In the genomic region with DNA sequence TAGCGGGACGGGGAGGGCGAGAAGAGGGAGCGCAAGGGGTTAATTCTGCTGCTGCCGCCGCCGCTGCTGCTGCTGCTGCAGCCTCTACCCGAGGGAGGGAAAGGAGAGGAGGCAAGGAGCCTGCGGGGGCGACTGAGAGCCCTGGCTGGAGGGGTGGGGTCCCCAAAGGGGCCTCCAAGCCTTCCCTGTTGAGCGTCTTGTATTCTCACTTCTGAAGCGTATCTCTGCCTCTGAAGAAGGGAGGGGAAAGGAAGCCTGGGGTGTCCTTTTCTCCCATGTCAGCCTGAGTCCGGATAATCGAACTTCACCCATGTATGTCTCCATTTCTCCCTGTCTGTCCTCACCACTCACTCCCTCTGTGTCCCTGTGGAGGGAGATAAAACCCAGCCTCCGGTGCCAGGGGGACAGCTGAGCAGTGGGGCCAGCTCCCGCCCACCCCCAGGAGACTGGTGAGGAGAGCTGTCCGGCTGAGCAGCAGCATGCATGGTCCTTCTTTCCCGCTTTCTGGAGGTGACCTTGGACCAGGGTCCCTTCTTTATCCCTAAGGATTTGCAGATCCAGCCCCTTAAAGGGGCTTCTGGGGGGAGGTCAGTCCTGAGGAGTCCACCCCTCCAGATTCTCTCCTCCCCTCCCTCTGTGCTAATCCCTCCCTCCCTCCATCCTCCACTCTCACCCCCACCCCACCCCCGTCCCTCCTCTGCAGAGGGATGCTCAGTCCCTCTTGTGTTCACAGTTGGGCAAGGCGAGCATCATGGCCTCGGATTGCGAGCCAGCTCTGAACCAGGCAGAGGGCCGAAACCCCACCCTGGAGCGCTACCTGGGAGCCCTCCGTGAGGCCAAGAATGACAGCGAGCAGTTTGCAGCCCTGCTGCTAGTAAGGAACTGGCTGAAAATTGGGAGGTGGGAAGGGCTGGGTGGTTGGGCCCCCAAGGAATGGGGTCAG, we compare ENCODE assay signal across 8 cellular contexts. TPM values are rescaled to one million over a fixed set of nuclear protein-coding genes. Genes with fewer than 3 reads are reported as not detected.
DNase-seq lines count a peak whose midpoint lies in the region; ATAC-seq and TF ChIP-seq lines count a peak whose summit lies in the region.

No MANE protein-coding gene starts in this region.

- intact Hi-C loops in breast epithelium (cut with DNase I; ENCODE audit: low total_unique reads): no loop called here

- no peak for TF ChIP-seq CTCF in NB4 (IDR thresholded peaks at IDR 0.05; ENCODE audit: low read depth, low read length)
- TF ChIP-seq CTCF in breast epithelium (IDR thresholded peaks at IDR 0.05): no peak

- H3K18ac ChIP-seq in mesendoderm (ENCODE audit: low read length): no peak overlapping the region

- no peaks in the 10 kb centered on the region for H3K27me3 ChIP-seq in breast epithelium
- no peaks in the 10 kb centered on the region for H3K27me3 ChIP-seq in mesendoderm (ENCODE audit: insufficient read depth, low read length, poor library complexity)

- H3K9ac ChIP-seq in mesendoderm (ENCODE audit: low read length): peak overlapping the region; percentile 83

- peaks cover 19% of the 10 kb centered on the region for H3K79me1 ChIP-seq in mesendoderm (ENCODE audit: low read length)

- TF ChIP-seq POLR2A in NB4 (IDR thresholded peaks at IDR 0.05; ENCODE audit: extremely low read depth, insufficient read length): no peak
- TF ChIP-seq POLR2A in breast epithelium (IDR thresholded peaks at IDR 0.05): no peak

- H3K4me3 ChIP-seq in NB4 (ENCODE audit: low read depth, low read length) (peak overlapping the region; percentile 82), breast epithelium (peak overlapping the region; percentile 81 to 95 (median 88)), mesendoderm (ENCODE audit: low read length) (peak overlapping the region; percentile 72), urinary bladder (ENCODE audit: low read depth, low read length) (peak overlapping the region; percentile 91)

- H3K79me2 ChIP-seq in mesendoderm (ENCODE audit: control insufficient read depth, insufficient read depth, low read length): peaks cover 15% of the 10 kb centered on the region

- in situ Hi-C loops in G401 (cut with HindIII; ENCODE audit: low sequenced_read_pairs): no loop called here

- H2BK120ac ChIP-seq in mesendoderm (ENCODE audit: low read depth, low read length): no peak overlapping the region

- no peaks in the 10 kb centered on the region for H3K36me3 ChIP-seq in breast epithelium
- H3K36me3 ChIP-seq in mesendoderm (ENCODE audit: control insufficient read depth, insufficient read depth, low read length): peaks cover 3% of the 10 kb centered on the region
- H3K36me3 ChIP-seq in urinary bladder (ENCODE audit: insufficient read depth): no peaks in the 10 kb centered on the region

- no peak overlapping the region for H4K8ac ChIP-seq in mesendoderm (ENCODE audit: low read depth, low read length)

- no peak overlapping the region for H3K4ac ChIP-seq in mesendoderm (ENCODE audit: low read depth, low read length)

- peak overlapping the region; percentile 91 for H3K4me2 ChIP-seq in mesendoderm (ENCODE audit: low read length)

- no peak overlapping the region for H2BK15ac ChIP-seq in mesendoderm (replicated peaks; ENCODE audit: low read depth)

- H2AK5ac ChIP-seq in mesendoderm (ENCODE audit: low read length): no peak overlapping the region

- H3K27ac ChIP-seq in breast epithelium: peak overlapping the region; percentile 95 to 99
- no peak overlapping the region for H3K27ac ChIP-seq in mesendoderm (ENCODE audit: low read depth, low read length)
- H3K27ac ChIP-seq in urinary bladder (ENCODE audit: low read depth): peak overlapping the region; percentile 70

- peak overlapping the region; percentile 94 for H3K56ac ChIP-seq in mesendoderm (ENCODE audit: low read length)

- H3K23ac ChIP-seq in mesendoderm (ENCODE audit: low read length): no peak overlapping the region

- no peak for ATAC-seq in HG02610 (IDR thresholded peaks at IDR 0.05; ENCODE audit: unreplicated experiment)

- WGBS in mesendoderm (ENCODE audit: extremely low coverage, insufficient coverage, low lambda C conversion rate): no CpG with 5 or more reads among the region's 26 CpGs
- WGBS in urinary bladder: 23% methylated on average over 26 of the region's 26 CpGs

- no peak overlapping the region for H2BK5ac ChIP-seq in mesendoderm (ENCODE audit: low read length)

- no peaks in the 10 kb centered on the region for H3K9me3 ChIP-seq in breast epithelium

- no peak overlapping the region for H4K5ac ChIP-seq in mesendoderm (ENCODE audit: low read length)

- peaks cover 0 to 31% of the 10 kb centered on the region in 2 donors for H3K4me1 ChIP-seq in breast epithelium
- H3K4me1 ChIP-seq in mesendoderm (ENCODE audit: control insufficient read depth, low read depth, low read length): peaks cover 12% of the 10 kb centered on the region
- no peaks in the 10 kb centered on the region for H3K4me1 ChIP-seq in urinary bladder (ENCODE audit: insufficient read depth)

- peak; percentile 61 for DNase-seq in G401 (ENCODE audit: low spot score)
- peak; percentile 55 for DNase-seq in NB4 (ENCODE audit: low read depth)
- no peak for DNase-seq in breast epithelium (ENCODE audit: low spot score in 2 of 2)
- peak; percentile 73 for DNase-seq in mesendoderm
- no peak for DNase-seq in medulla oblongata (ENCODE audit: extremely low spot score)
- DNase-seq in NAMALWA (ENCODE audit: low spot score): no peak

RNA-seq across cellular contexts. Expression of a gene that starts 1.0 kb away (rescaled TPM):
- total RNA-seq in G401 (2014; rRNA removed; shearing (Covaris generic)): 19.2 and 28.3 TPM in 2 replicates
- total RNA-seq in breast epithelium (10 to 100 TPM in 2 of 3 donors, 1 to 10 TPM in 1; 9.9 to 22.3 (median 16.2) TPM), urinary bladder (9.1 TPM)
- 27.8 TPM for polyA plus RNA-seq in mesendoderm (2013, experiment 1 of 2)
- 28.0 TPM for polyA plus RNA-seq in mesendoderm (2013, experiment 2 of 2)
- 27.9 TPM for polyA plus RNA-seq in urinary bladder

RNA-seq across cellular contexts. Expression of a gene that starts 1.4 kb away (rescaled TPM):
- total RNA-seq in G401 (2014; rRNA removed; shearing (Covaris generic)): 25.5 and 31.1 TPM in 2 replicates
- total RNA-seq in breast epithelium (100 to 1,000 TPM in 2 of 3 donors, 10 to 100 TPM in 1; 49.0 to 104 (median 103) TPM), urinary bladder (60.0 TPM)
- 15.1 TPM for polyA plus RNA-seq in mesendoderm (2013, experiment 1 of 2)
- polyA plus RNA-seq in mesendoderm (2013, experiment 2 of 2): 16.4 TPM
- polyA plus RNA-seq in urinary bladder: 18.3 TPM

RNA-seq across cellular contexts. Expression of a gene that starts 14.5 kb away (rescaled TPM):
- not detected in 2 replicates for total RNA-seq in G401 (2014; rRNA removed; shearing (Covaris generic))
- total RNA-seq in breast epithelium (1 to 10 TPM in 1 of 3 donors, under 1 TPM in 2; 0.44 to 2.6 (median 0.64) TPM), urinary bladder (not detected)
- 0.20 TPM for polyA plus RNA-seq in mesendoderm (2013, experiment 1 of 2)
- 0.14 TPM for polyA plus RNA-seq in mesendoderm (2013, experiment 2 of 2)
- 0.58 TPM for polyA plus RNA-seq in urinary bladder

Comparison
In these comparisons a context has a peak if more than half of its experiments do, and no peak if none do; other contexts are left out.
1. DNase-seq: peak in G401 (single experiment), NB4 (single experiment) and mesendoderm (single experiment); none in breast epithelium (0 of 2), medulla oblongata (single experiment) and NAMALWA (single experiment).
2. Peak in every context shown above with its lines, with median percentiles within 50 percentile points of each other: H3K4me3 ChIP-seq.